23 cellular contexts compared by ENCODE assay signal in the genomic region with DNA sequence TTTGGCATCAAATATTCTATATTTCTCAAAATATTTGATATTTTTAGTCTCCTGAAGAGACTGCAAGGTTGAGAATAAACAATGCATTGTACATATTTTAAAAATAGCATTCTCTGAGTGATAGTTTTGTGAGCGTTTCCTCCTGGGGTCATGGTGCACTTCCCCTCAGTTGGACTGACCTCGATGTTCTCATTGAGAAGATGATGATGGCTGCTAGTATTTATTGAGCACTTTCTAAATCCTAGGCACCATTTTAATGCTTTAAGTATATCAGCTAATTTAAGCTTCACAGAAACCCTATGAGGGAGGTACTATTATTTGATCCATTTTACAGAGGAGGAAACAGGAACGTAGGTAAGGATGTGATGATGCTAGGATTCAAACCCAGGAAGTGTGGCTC. TPM values are rescaled to one million over a fixed set of nuclear protein-coding genes. Genes with fewer than 3 reads are reported as not detected.
A peak's percentile ranks its signal among the peaks of the same experiment; 100 is the strongest.
DNase-seq lines count a peak whose midpoint lies in the region; ATAC-seq, FAIRE-seq and TF ChIP-seq lines count a peak whose summit lies in the region.
"Had no signal": no experiment of that assay in that cellular context is flagged by ENCODE, and none has a peak within 500 bp of the region (broad histone marks: within the 10 kb centered on the region; RNA-seq: fewer than 3 reads in every experiment).

No MANE protein-coding gene starts in this region.

- H3K27ac ChIP-seq in IMR-90 (ENCODE audit: insufficient read depth, low read length), result no peak overlapping the region
- peak overlapping the region in 7 of 8 donors; percentile 5 to 87 (median 70) for H3K27ac ChIP-seq in spleen
- H3K27ac ChIP-seq in upper lobe of right lung, result no peak overlapping the region
- H3K27ac ChIP-seq: cardiac muscle cell, KMS-11 had no signal

- peak overlapping the region; percentile 55; the same call in 1 of the 2 replicates for H2BK20ac ChIP-seq in IMR-90 (ENCODE audit: low read depth, low read length)

- H3K56ac ChIP-seq in IMR-90 (ENCODE audit: extremely low read depth, insufficient read depth, low read length), result no peak overlapping the region

- POLR2A ChIA-PET in IMR-90 (lab: Charles Lee; ENCODE audit: unreplicated experiment), result interaction anchor here (0.8 kb wide), 1 partner anchor 14 kb away, joined by 4 read pairs; no protein-coding TSS in a partner anchor

- no peak overlapping the region for H2BK15ac ChIP-seq in IMR-90 (ENCODE audit: low read depth, low read length)

- dilution Hi-C loops in IMR-90 (cut with HindIII; ENCODE audit: low sequenced_read_pairs, unreplicated experiment), result no loop called here

- peak overlapping the region; percentile 33; the same call in 1 of the 2 replicates for H3K23ac ChIP-seq in IMR-90 (ENCODE audit: low read depth, low read length)

- FAIRE-seq in GM12891 (lab: Jason Lieb, UNC), result peak; percentile 59

- TF ChIP-seq CTCF in IMR-90 (conservative IDR thresholded peaks at IDR 0.05; ENCODE audit: low read depth, low read length), result no peak
- TF ChIP-seq CTCF in spleen (IDR thresholded peaks at IDR 0.05 in 8 of 11, conservative IDR thresholded peaks at IDR 0.05 in 3 of 11), result no peak
- no peak for TF ChIP-seq CTCF in upper lobe of right lung (IDR thresholded peaks at IDR 0.05)

- TF ChIP-seq POLR2A in GM12891 (IDR thresholded peaks at IDR 0.05; ENCODE audit: low read depth, low read length) (no peak), IMR-90 (IDR thresholded peaks at IDR 0.05; ENCODE audit: low read depth, low read length) (no peak), spleen (IDR thresholded peaks at IDR 0.05) (no peak)

- no peak overlapping the region for H3K4me3 ChIP-seq in IMR-90 (ENCODE audit: insufficient read depth, low read depth, low read length)
- no peak overlapping the region for H3K4me3 ChIP-seq in spleen
- H3K4me3 ChIP-seq in upper lobe of right lung, result no peak overlapping the region
- H3K4me3 ChIP-seq: cardiac muscle cell, Peyer's patch, upper lobe of left lung had no signal

- DNase-seq in GM12891 (ENCODE audit: insufficient read length, low spot score), result no peak
- DNase-seq in IMR-90, result no peak
- DNase-seq in dermis blood vessel endothelial cell, result peak; percentile 26
- no peak for DNase-seq in spleen
- DNase-seq in globus pallidus (ENCODE audit: low spot score), result no peak
- no peak for DNase-seq in stimulated activated naive CD4-positive, alpha-beta T cell treated with Interleukin-2 at 50 U/mL for 16 hours (lab: John Stamatoyannopoulos, UW)
- DNase-seq in upper lobe of right lung, result no peak
- DNase-seq in SHP77 (lab: John Stamatoyannopoulos, UW), result no peak
- DNase-seq: activated CD4-positive, alpha-beta T cell treated with anti-CD3 and anti-CD28 coated beads, Interleukin-2, amount 50 U/mL, for 48 hours; activated naive CD4-positive, alpha-beta T cell; activated T-cell treated with anti-CD3 and anti-CD28 coated beads for 4 hours; amniotic stem cell; Caco-2; foreskin melanocyte; kidney; NCI-H1048; NCI-H2029; NCI-H345; Peyer's patch; stimulated activated naive CD8-positive, alpha-beta T cell treated with anti-CD3 and anti-CD28 coated beads, Interleukin-15, amount 100 ng/mL, for 72 hours; upper lobe of left lung had no signal

- H3K9me3 ChIP-seq in IMR-90 (ENCODE audit: control insufficient read depth, insufficient read depth, low read length) (no peaks in the 10 kb centered on the region), spleen (no peaks in the 10 kb centered on the region), upper lobe of right lung (no peaks in the 10 kb centered on the region)
- H3K9me3 ChIP-seq: Caco-2, Peyer's patch, upper lobe of left lung had no signal

- CTCF ChIA-PET in IMR-90 (lab: Yijun Ruan, JAX), result interaction anchor here (1.3 kb wide), 1 partner anchor 101 kb away, joined by 3 read pairs; no protein-coding TSS in a partner anchor

- H2BK5ac ChIP-seq in IMR-90 (ENCODE audit: low read depth, low read length, poor library complexity, severe bottlenecking), result peak overlapping the region; percentile 49

- intact Hi-C loops in IMR-90 (cut with micrococcal nuclease) (loop anchor here (5.0 kb wide), 1 partner anchor 123 kb away; the partner anchor contains the start of gene CALHM5), spleen (cut with DNase I; ENCODE audit: low total_unique reads) (no loop called here), upper lobe of right lung (cut with DNase I) (no loop called here)

- H4K5ac ChIP-seq in IMR-90 (ENCODE audit: low read depth, low read length), result no peak overlapping the region

- peak overlapping the region; percentile 41; the same call in 1 of the 2 replicates for H3K4ac ChIP-seq in IMR-90 (ENCODE audit: low read depth, low read length)

- in situ Hi-C loops in IMR-90 (cut with MboI; ENCODE audit: low sequenced_read_pairs), result no loop called here

- no CpG with 5 or more reads among the region's 3 CpGs for WGBS in IMR-90 (ENCODE audit: extremely low coverage in 2 of 2, insufficient read length in 1 of 2), 2 experiments
- 17 to 24% (median 23%) methylated on average over 3 of the region's 3 CpGs for WGBS in spleen, 5 donors

- ATAC-seq in IMR-90 (ENCODE audit: low read depth) (no peak), upper lobe of right lung (no peak)
- ATAC-seq: stimulated activated naive CD8-positive, alpha-beta T cell treated with anti-CD3 and anti-CD28 coated beads, Interleukin-15, amount 100 ng/mL, for 72 hours had no signal

- H2BK120ac ChIP-seq in IMR-90 (ENCODE audit: low read depth, low read length), result peak overlapping the region; percentile 50; the same call in 1 of the 2 replicates

- peaks cover 20% of the 10 kb centered on the region for H3K4me1 ChIP-seq in IMR-90 (ENCODE audit: control insufficient read depth, insufficient read depth, low read length)
- peaks cover 75 to 96% (median 88%) of the 10 kb centered on the region in 6 donors for H3K4me1 ChIP-seq in spleen
- peaks cover 28% of the 10 kb centered on the region for H3K4me1 ChIP-seq in upper lobe of right lung
- H3K4me1 ChIP-seq: Caco-2 had no signal

- peaks cover 30% of the 10 kb centered on the region for H3K9me1 ChIP-seq in IMR-90 (ENCODE audit: insufficient read depth, low read length)

- BruUV-seq in IMR-90 (replicated peaks; lab: Mats Ljungman, UMichigan), result no TSS peak

- no peak overlapping the region for H2AK9ac ChIP-seq in IMR-90 (replicated peaks; ENCODE audit: low read depth, low read length, poor library complexity)

- H3K18ac ChIP-seq in IMR-90 (ENCODE audit: low read depth, low read length), result peak overlapping the region; percentile 27; the same call in 1 of the 2 replicates

- no peak overlapping the region for H3K4me2 ChIP-seq in IMR-90 (ENCODE audit: low read depth, low read length)
- H3K4me2 ChIP-seq: KMS-11 had no signal

- no peak overlapping the region for H2AFZ ChIP-seq in IMR-90 (replicated peaks; ENCODE audit: low read length, poor library complexity)

- no peak for TF ChIP-seq RAD21 in IMR-90 (IDR thresholded peaks at IDR 0.05; ENCODE audit: low read length)

- peak overlapping the region; percentile 51 for H3K14ac ChIP-seq in IMR-90 (replicated peaks; ENCODE audit: low read depth, low read length)

- H3K36me3 ChIP-seq in IMR-90 (ENCODE audit: control insufficient read depth, insufficient read depth, low read length), result no peaks in the 10 kb centered on the region
- H3K36me3 ChIP-seq in spleen, result no peaks in the 10 kb centered on the region
- no peaks in the 10 kb centered on the region for H3K36me3 ChIP-seq in upper lobe of right lung
- H3K36me3 ChIP-seq: cardiac muscle cell, Peyer's patch, upper lobe of left lung had no signal

- H3K27me3 ChIP-seq in IMR-90 (ENCODE audit: control insufficient read depth, insufficient read depth, low read length) (no peaks in the 10 kb centered on the region), spleen (replicated peaks in 1 of 7) (no peaks in the 10 kb centered on the region), upper lobe of right lung (no peaks in the 10 kb centered on the region)
- H3K27me3 ChIP-seq: cardiac muscle cell, Peyer's patch, upper lobe of left lung had no signal

- no peak overlapping the region for H4K91ac ChIP-seq in IMR-90 (ENCODE audit: insufficient read depth, low read depth, low read length)

- peak overlapping the region in 1 of 2 experiments; percentile 44; a peak in 1 of 4 replicates for H4K8ac ChIP-seq in IMR-90 (ENCODE audit: low read depth in 2 of 2, low read length in 2 of 2)

- peaks cover 35% of the 10 kb centered on the region; the same call in 1 of the 2 replicates for H4K20me1 ChIP-seq in IMR-90 (ENCODE audit: insufficient read depth, low read length)

- H3K79me1 ChIP-seq in IMR-90 (ENCODE audit: low read depth in 1 of 2, low read length in 2 of 2), result peaks cover 35 to 69% of the 10 kb centered on the region in 2 experiments

- no peak overlapping the region for H3K9ac ChIP-seq in IMR-90 (ENCODE audit: low read depth, low read length)
- H3K9ac ChIP-seq: KMS-11 had no signal

- peak overlapping the region; percentile 73; the same call in 1 of the 2 replicates for H2AK5ac ChIP-seq in IMR-90 (ENCODE audit: low read depth, low read length)

TF ChIP-seq in GM12891, 5 proteins besides CTCF, POLR2A, EP300 and RAD21:
- TF ChIP-seq POLR2AphosphoS5 (IDR thresholded peaks at IDR 0.05; ENCODE audit: low read depth, low read length) (no peak), TAF1 (IDR thresholded peaks at IDR 0.05; ENCODE audit: low read depth, low read length) (no peak), POU2F2 (IDR thresholded peaks at IDR 0.05; ENCODE audit: low read depth, low read length) (no peak), SPI1 (IDR thresholded peaks at IDR 0.05; ENCODE audit: low read depth, low read length) (peak; percentile 80)

TF ChIP-seq in IMR-90, 13 proteins besides CTCF, POLR2A, EP300 and RAD21 (continues in another document):
- TF ChIP-seq SMC3 (IDR thresholded peaks at IDR 0.05; ENCODE audit: low read depth, low read length) (no peak), MXI1 (IDR thresholded peaks at IDR 0.05; ENCODE audit: borderline replicate concordance, low read depth, low read length) (no peak), MAFK (IDR thresholded peaks at IDR 0.05; ENCODE audit: low read depth, low read length) (no peak), CHD1 (IDR thresholded peaks at IDR 0.05; ENCODE audit: low read depth, low read length) (no peak), FOS (IDR thresholded peaks at IDR 0.05; ENCODE audit: low read depth, low read length) (no peak), MAZ (IDR thresholded peaks at IDR 0.05; ENCODE audit: borderline replicate concordance, low read depth, low read length) (no peak), RFX5 (IDR thresholded peaks at IDR 0.05; ENCODE audit: low read depth, low read length) (no peak)

RNA-seq across cellular contexts. Expression of gene DSE, which starts 18.2 kb away (rescaled TPM):
- polyA plus RNA-seq in GM12891 (2012; ENCODE audit: low read depth, missing spikeins), result 22.8 TPM
- total RNA-seq in IMR-90 (2012; rRNA removed), result 132 and 154 TPM in 2 replicates
- polyA plus RNA-seq in IMR-90 (2012; rRNA removed), result 43.9 and 48.0 TPM in 2 replicates
- 19.3 and 19.7 TPM in 2 replicates for polyA plus RNA-seq in IMR-90 (2012; cell fraction: cytosol; rRNA removed)
- 23.4 and 39.5 TPM in 2 replicates for polyA plus RNA-seq in IMR-90 (2012; cell fraction: nucleus; rRNA removed; ENCODE audit: low replicate concordance)
- 6.0 and 8.3 TPM in 2 replicates for total RNA-seq in dermis blood vessel endothelial cell
- total RNA-seq in spleen, result 10 to 100 TPM; 52.9 to 82.3 (median 65.4) TPM
- 1 to 10 TPM; 8.2 to 9.4 (median 9.2) TPM for polyA plus RNA-seq in spleen
- 47.6 TPM for total RNA-seq in upper lobe of right lung

Comparison
In these comparisons a context has a peak if more than half of its experiments do, and no peak if none do; other contexts are left out.
1. H3K27ac ChIP-seq: peak in spleen (7 of 8); none in IMR-90 (single experiment) and upper lobe of right lung (single experiment).